ENCODE assay signal across 8 cellular contexts in genomic region chr12:99983721-99984258, GRCh38. TPM values are rescaled to one million over a fixed set of nuclear protein-coding genes. Genes with fewer than 3 reads are reported as not detected.
DNase-seq lines count a peak whose midpoint lies in the region; ATAC-seq and TF ChIP-seq lines count a peak whose summit lies in the region.

No MANE protein-coding gene starts in this region.

- DNase-seq in stimulated activated CD4-positive, alpha-beta T cell treated with anti-CD3 and anti-CD28 coated beads, Interleukin-15, amount 100 ng/mL, for 24 hours = peak; percentile 4
- DNase-seq in stimulated activated CD4-positive, alpha-beta T cell treated with anti-CD3 and anti-CD28 coated beads, Interleukin-2, amount 100 ng/mL, for 48 hours = no peak
- no peak for DNase-seq in activated naive CD8-positive, alpha-beta T cell treated with anti-CD3 and anti-CD28 coated beads, Interleukin-2, amount 10 ng/mL, durations not matched to agents 7 days and 5 days
- DNase-seq in kidney epithelial cell (ENCODE audit: low read depth) (no peak), MG63 (no peak)

- 33% methylated on average over 16 of the region's 16 CpGs for WGBS in thymus

- peak overlapping the region; percentile 70 for H3K4me3 Mint-ChIP-seq in activated naive CD8-positive, alpha-beta T cell treated with anti-CD3 and anti-CD28 coated beads, Interleukin-2, amount 10 ng/mL, durations not matched to agents 7 days and 5 days

- no peaks in the 10 kb centered on the region for H3K9me3 Mint-ChIP-seq in activated naive CD8-positive, alpha-beta T cell treated with anti-CD3 and anti-CD28 coated beads, Interleukin-2, amount 10 ng/mL, durations not matched to agents 7 days and 5 days

- H3K36me3 ChIP-seq in kidney epithelial cell (ENCODE audit: control insufficient read depth, insufficient read depth, low read length) = no peaks in the 10 kb centered on the region
- no peaks in the 10 kb centered on the region for H3K36me3 ChIP-seq in thymus (ENCODE audit: control insufficient read depth, insufficient read depth)
- H3K36me3 ChIP-seq in MG63 = no peaks in the 10 kb centered on the region

- H3K9me3 ChIP-seq in thymus (ENCODE audit: control insufficient read depth) (no peaks in the 10 kb centered on the region), MG63 (no peaks in the 10 kb centered on the region)

- peaks cover 61% of the 10 kb centered on the region for H3K27me3 Mint-ChIP-seq in activated naive CD8-positive, alpha-beta T cell treated with anti-CD3 and anti-CD28 coated beads, Interleukin-2, amount 10 ng/mL, durations not matched to agents 7 days and 5 days

- H3K4me1 Mint-ChIP-seq in activated naive CD8-positive, alpha-beta T cell treated with anti-CD3 and anti-CD28 coated beads, Interleukin-2, amount 10 ng/mL, durations not matched to agents 7 days and 5 days = peaks cover 4% of the 10 kb centered on the region

- H3K27me3 ChIP-seq in kidney epithelial cell (ENCODE audit: control insufficient read depth, insufficient read depth, low read length) (peaks cover 6% of the 10 kb centered on the region), thymus (ENCODE audit: control insufficient read depth, insufficient read depth) (peaks cover 29% of the 10 kb centered on the region), MG63 (peaks cover 3% of the 10 kb centered on the region; the same call in 1 of the 2 replicates)

- H3K4me3 ChIP-seq in kidney epithelial cell (ENCODE audit: low read depth, low read length) = peak overlapping the region; percentile 54
- peak overlapping the region; percentile 49 for H3K4me3 ChIP-seq in thymus (ENCODE audit: low read length)
- no peak overlapping the region for H3K4me3 ChIP-seq in MG63

- H3K27ac ChIP-seq in thymus (ENCODE audit: low read depth) = no peak overlapping the region

- no peak for ATAC-seq in activated naive CD8-positive, alpha-beta T cell treated with anti-CD3 and anti-CD28 coated beads, Interleukin-2, amount 10 ng/mL, durations not matched to agents 7 days and 5 days (ENCODE audit: low read depth)
- ATAC-seq in HG02610 (IDR thresholded peaks at IDR 0.05; ENCODE audit: unreplicated experiment) (no peak), HG03025 (IDR thresholded peaks at IDR 0.05; ENCODE audit: low FRiP score, unreplicated experiment) (no peak)

- H3K36me3 Mint-ChIP-seq in activated naive CD8-positive, alpha-beta T cell treated with anti-CD3 and anti-CD28 coated beads, Interleukin-2, amount 10 ng/mL, durations not matched to agents 7 days and 5 days = no peaks in the 10 kb centered on the region

- no peaks in the 10 kb centered on the region for H3K4me1 ChIP-seq in thymus (ENCODE audit: control insufficient read depth, insufficient read depth, low read length)

- POLR2A ChIA-PET in activated naive CD8-positive, alpha-beta T cell treated with anti-CD3 and anti-CD28 coated beads, Interleukin-2, amount 10 ng/mL, durations not matched to agents 7 days and 5 days (lab: Charles Lee) = no interaction called here

- no peak overlapping the region for H3K27ac Mint-ChIP-seq in activated naive CD8-positive, alpha-beta T cell treated with anti-CD3 and anti-CD28 coated beads, Interleukin-2, amount 10 ng/mL, durations not matched to agents 7 days and 5 days

- TF ChIP-seq CTCF in kidney epithelial cell (IDR thresholded peaks at IDR 0.05; ENCODE audit: insufficient read depth, low read length, poor library complexity, severe bottlenecking) = no peak

RNA-seq across cellular contexts. Expression of gene ANKS1B, which starts 0.9 kb away (rescaled TPM):
- total RNA-seq in activated naive CD8-positive, alpha-beta T cell treated with anti-CD3 and anti-CD28 coated beads, Interleukin-2, amount 10 ng/mL, durations not matched to agents 7 days and 5 days = not detected
- 0.13 TPM in 1 of 2 replicates, not detected in the other for total RNA-seq in kidney epithelial cell
- 3.5 TPM for polyA plus RNA-seq in thymus
- 0.10 TPM in 1 of 2 replicates, not detected in the other for total RNA-seq in MG63 (2014; rRNA removed; shearing (Covaris generic); ENCODE audit: low replicate concordance)
